8 cellular contexts compared by ENCODE assay signal in genomic region chr9:88387035-88387732, GRCh38. TPM values are rescaled to one million over a fixed set of nuclear protein-coding genes. Genes with fewer than 3 reads are reported as not detected.
DNase-seq lines count a peak whose midpoint lies in the region; ATAC-seq and TF ChIP-seq lines count a peak whose summit lies in the region.

No MANE protein-coding gene starts in this region.

- intact Hi-C loops in ovary (cut with DNase I): loop anchor here in 2 of 4 donors (5.0 to 10.0 kb wide), 3 partner anchors 150 to 928 kb away; partner anchors contain the start of genes CKS2 (in 1 of the 2), NXNL2 (in 1 of the 2) and SECISBP2 (in 1 of the 2)

- peak overlapping the region; percentile 76 for H3K4me3 ChIP-seq in ovary

- H3K27ac Mint-ChIP-seq in activated T-helper 17 cell treated with anti-CD3 and anti-CD28 coated beads, Interleukin-2, amount 50 U/mL, for 72 hours: peak overlapping the region; percentile 97
- peak overlapping the region; percentile 95 for H3K27ac Mint-ChIP-seq in glutamatergic neuron (ENCODE audit: unreplicated experiment)

- 10 to 14% (median 11%) methylated on average over 19 of the region's 19 CpGs for WGBS in ovary, 3 donors

- H3K27me3 ChIP-seq in ovary: no peaks in the 10 kb centered on the region

- ATAC-seq in activated T-helper 17 cell treated with anti-CD3 and anti-CD28 coated beads, Interleukin-2, amount 50 U/mL, for 72 hours (replicated peaks): peak; percentile 36
- ATAC-seq in GM21390 (IDR thresholded peaks at IDR 0.05; ENCODE audit: unreplicated experiment) (no peak), GM19467 (IDR thresholded peaks at IDR 0.05; ENCODE audit: unreplicated experiment) (no peak)

- H3K9me3 Mint-ChIP-seq in activated T-helper 17 cell treated with anti-CD3 and anti-CD28 coated beads, Interleukin-2, amount 50 U/mL, for 72 hours: no peaks in the 10 kb centered on the region
- peaks cover 13% of the 10 kb centered on the region for H3K9me3 Mint-ChIP-seq in glutamatergic neuron (ENCODE audit: unreplicated experiment)

- no peaks in the 10 kb centered on the region for H3K9me3 ChIP-seq in ovary

- no peak for TF ChIP-seq POLR2A in ovary (IDR thresholded peaks at IDR 0.05)

- no peaks in the 10 kb centered on the region for H3K27me3 Mint-ChIP-seq in activated T-helper 17 cell treated with anti-CD3 and anti-CD28 coated beads, Interleukin-2, amount 50 U/mL, for 72 hours
- H3K27me3 Mint-ChIP-seq in glutamatergic neuron (ENCODE audit: unreplicated experiment): peaks cover 16% of the 10 kb centered on the region

- H3K36me3 Mint-ChIP-seq in activated T-helper 17 cell treated with anti-CD3 and anti-CD28 coated beads, Interleukin-2, amount 50 U/mL, for 72 hours (ENCODE audit: low read depth): peaks cover 17% of the 10 kb centered on the region
- H3K36me3 Mint-ChIP-seq in glutamatergic neuron (ENCODE audit: unreplicated experiment): no peaks in the 10 kb centered on the region

- H3K4me3 Mint-ChIP-seq in activated T-helper 17 cell treated with anti-CD3 and anti-CD28 coated beads, Interleukin-2, amount 50 U/mL, for 72 hours: peak overlapping the region; percentile 92
- H3K4me3 Mint-ChIP-seq in glutamatergic neuron (ENCODE audit: unreplicated experiment): peak overlapping the region; percentile 96

- peaks cover 10% of the 10 kb centered on the region for H3K4me1 Mint-ChIP-seq in activated T-helper 17 cell treated with anti-CD3 and anti-CD28 coated beads, Interleukin-2, amount 50 U/mL, for 72 hours
- H3K4me1 Mint-ChIP-seq in glutamatergic neuron (ENCODE audit: low read depth, unreplicated experiment): peaks cover 10% of the 10 kb centered on the region

- peak; percentile 62 for DNase-seq in ELR (ENCODE audit: low read depth)
- peak; percentile 65 for DNase-seq in M059J (ENCODE audit: low read depth)
- peak; percentile 30 for DNase-seq in glutamatergic neuron
- peak in 3 of 5 donors; percentile 36 to 62 (median 54) for DNase-seq in ovary
- no peak for DNase-seq in OCI-M2 (lab: John Stamatoyannopoulos, UW; ENCODE audit: unreplicated experiment)

- H3K36me3 ChIP-seq in ovary: no peaks in the 10 kb centered on the region

- H3K27ac ChIP-seq in ovary: peak overlapping the region; percentile 87 to 98

- TF ChIP-seq CTCF in glutamatergic neuron (IDR thresholded peaks at IDR 0.05; ENCODE audit: partially characterized antibody, unreplicated experiment) (no peak), ovary (IDR thresholded peaks at IDR 0.05) (no peak)

- no peak for TF ChIP-seq EP300 in ovary (IDR thresholded peaks at IDR 0.05)

- H3K4me1 ChIP-seq in ovary (ENCODE audit: insufficient read depth): peaks cover 11% of the 10 kb centered on the region

RNA-seq across cellular contexts. Expression of gene SPIN1, which starts 1.1 kb away (rescaled TPM):
- 117 and 149 TPM in 2 replicates for total RNA-seq in M059J (2014; rRNA removed; shearing (Covaris generic))
- total RNA-seq in activated T-helper 17 cell treated with anti-CD3 and anti-CD28 coated beads, Interleukin-2, amount 50 U/mL, for 72 hours: 10 to 100 TPM; 22.3 to 26.5 TPM
- total RNA-seq in glutamatergic neuron (ENCODE audit: unreplicated experiment) (88.2 TPM), ovary (100 to 1,000 TPM in 6 of 7 donors, 10 to 100 TPM in 1; 88.5 to 144 (median 131) TPM)
- polyA plus RNA-seq in ovary: 10 to 100 TPM; 61.4 to 95.0 TPM
